In the genomic region with DNA sequence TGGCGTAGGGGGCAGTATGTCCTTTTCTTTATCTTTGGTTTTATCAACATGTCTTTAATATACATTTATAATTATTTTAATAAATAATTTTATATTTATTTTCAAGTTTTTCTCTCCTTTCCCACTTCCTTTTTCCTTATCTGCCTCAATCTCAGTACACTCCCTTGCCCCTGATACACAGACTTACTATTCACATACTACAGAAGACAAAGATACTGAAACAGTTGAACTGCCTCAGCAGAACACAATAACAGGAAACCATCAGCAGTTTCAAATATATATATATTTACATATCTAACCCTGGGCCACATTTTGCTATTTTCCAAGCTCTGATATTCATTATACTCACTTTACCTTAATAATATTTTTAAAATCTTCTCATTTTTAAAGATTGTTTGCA, we compare ENCODE assay signal across 12 cellular contexts. TPM values are rescaled to one million over a fixed set of nuclear protein-coding genes. Genes with fewer than 3 reads are reported as not detected.
DNase-seq lines count a peak whose midpoint lies in the region; ATAC-seq and TF ChIP-seq lines count a peak whose summit lies in the region.
"Had no signal": no experiment of that assay in that cellular context is flagged by ENCODE, and none has a peak within 500 bp of the region (broad histone marks: within the 10 kb centered on the region; RNA-seq: fewer than 3 reads in every experiment).

No MANE protein-coding gene starts in this region.

- peaks cover 12% of the 10 kb centered on the region for H3K4me1 Mint-ChIP-seq in activated CD8-positive, alpha-beta T cell treated with anti-CD3 and anti-CD28 coated beads, Interleukin-2, amount 10 ng/mL, durations not matched to agents 7 days and 5 days (ENCODE audit: low read depth)
- H3K4me1 Mint-ChIP-seq in activated CD8-positive, alpha-beta T cell treated with anti-CD3 and anti-CD28 coated beads for 36 hours (ENCODE audit: low read depth): peaks cover 5% of the 10 kb centered on the region
- peaks cover 4 to 16% of the 10 kb centered on the region in 2 donors for H3K4me1 Mint-ChIP-seq in effector memory CD8-positive, alpha-beta T cell (ENCODE audit: low read depth in 2 of 2)
- peaks cover 11% of the 10 kb centered on the region for H3K4me1 Mint-ChIP-seq in HFFc6 (ENCODE audit: low read depth)
- H3K4me1 Mint-ChIP-seq: neural progenitor cell had no signal

- CTCF ChIA-PET in activated CD8-positive, alpha-beta T cell treated with anti-CD3 and anti-CD28 coated beads, Interleukin-2, amount 10 ng/mL, durations not matched to agents 7 days and 5 days (lab: Charles Lee): interaction anchor here (0.8 to 1.0 kb wide), 2 partner anchors 19 to 838 kb away, joined by 3 to 4 read pairs; a partner anchor contains a TSS
- CTCF ChIA-PET in activated CD8-positive, alpha-beta T cell treated with anti-CD3 and anti-CD28 coated beads for 36 hours (lab: Charles Lee): no interaction called here

- H3K36me3 Mint-ChIP-seq in activated CD8-positive, alpha-beta T cell treated with anti-CD3 and anti-CD28 coated beads, Interleukin-2, amount 10 ng/mL, durations not matched to agents 7 days and 5 days (ENCODE audit: low read depth): peaks cover 53% of the 10 kb centered on the region
- H3K36me3 Mint-ChIP-seq in activated CD8-positive, alpha-beta T cell treated with anti-CD3 and anti-CD28 coated beads for 36 hours (ENCODE audit: low read depth): peaks cover 32% of the 10 kb centered on the region
- H3K36me3 Mint-ChIP-seq in effector memory CD8-positive, alpha-beta T cell (ENCODE audit: insufficient read depth): peaks cover 56% of the 10 kb centered on the region
- H3K36me3 Mint-ChIP-seq in HFFc6 (ENCODE audit: low read depth): peaks cover 9% of the 10 kb centered on the region; the same call in 1 of the 2 replicates

- H3K27ac Mint-ChIP-seq in activated CD8-positive, alpha-beta T cell treated with anti-CD3 and anti-CD28 coated beads, Interleukin-2, amount 10 ng/mL, durations not matched to agents 7 days and 5 days: peak overlapping the region; percentile 55
- no peak overlapping the region for H3K27ac Mint-ChIP-seq in activated CD8-positive, alpha-beta T cell treated with anti-CD3 and anti-CD28 coated beads for 36 hours
- peak overlapping the region in 1 of 2 donors; percentile 6 for H3K27ac Mint-ChIP-seq in effector memory CD8-positive, alpha-beta T cell
- no peak overlapping the region for H3K27ac Mint-ChIP-seq in HFFc6
- H3K27ac Mint-ChIP-seq: activated naive CD4-positive, alpha-beta T cell treated with anti-CD3 and anti-CD28 coated beads, Interleukin-2, amount 50 U/mL, for 72 hours; neural progenitor cell had no signal

- ATAC-seq in activated CD8-positive, alpha-beta T cell treated with anti-CD3 and anti-CD28 coated beads, Interleukin-2, amount 10 ng/mL, durations not matched to agents 7 days and 5 days: no peak
- no peak for ATAC-seq in activated CD8-positive, alpha-beta T cell treated with anti-CD3 and anti-CD28 coated beads for 36 hours
- peak; percentile 92 for ATAC-seq in GM21786 (IDR thresholded peaks at IDR 0.05; ENCODE audit: unreplicated experiment)
- ATAC-seq in HG03439 (IDR thresholded peaks at IDR 0.05; ENCODE audit: unreplicated experiment): peak; percentile 80
- no peak for ATAC-seq in effector memory CD8-positive, alpha-beta T cell (replicated peaks)
- ATAC-seq: activated naive CD4-positive, alpha-beta T cell treated with anti-CD3 and anti-CD28 coated beads, Interleukin-2, amount 50 U/mL, for 72 hours had no signal

- H3K27me3 Mint-ChIP-seq in activated CD8-positive, alpha-beta T cell treated with anti-CD3 and anti-CD28 coated beads, Interleukin-2, amount 10 ng/mL, durations not matched to agents 7 days and 5 days (ENCODE audit: low read depth): no peaks in the 10 kb centered on the region
- no peaks in the 10 kb centered on the region for H3K27me3 Mint-ChIP-seq in activated CD8-positive, alpha-beta T cell treated with anti-CD3 and anti-CD28 coated beads for 36 hours
- no peaks in the 10 kb centered on the region for H3K27me3 Mint-ChIP-seq in effector memory CD8-positive, alpha-beta T cell
- H3K27me3 Mint-ChIP-seq in HFFc6 (ENCODE audit: insufficient read depth): no peaks in the 10 kb centered on the region

- no peaks in the 10 kb centered on the region for H3K9me3 Mint-ChIP-seq in activated CD8-positive, alpha-beta T cell treated with anti-CD3 and anti-CD28 coated beads, Interleukin-2, amount 10 ng/mL, durations not matched to agents 7 days and 5 days (ENCODE audit: insufficient read depth)
- no peaks in the 10 kb centered on the region for H3K9me3 Mint-ChIP-seq in activated CD8-positive, alpha-beta T cell treated with anti-CD3 and anti-CD28 coated beads for 36 hours
- no peaks in the 10 kb centered on the region for H3K9me3 Mint-ChIP-seq in effector memory CD8-positive, alpha-beta T cell
- H3K9me3 Mint-ChIP-seq in HFFc6: no peaks in the 10 kb centered on the region
- H3K9me3 Mint-ChIP-seq: activated naive CD4-positive, alpha-beta T cell treated with anti-CD3 and anti-CD28 coated beads, Interleukin-2, amount 50 U/mL, for 72 hours; neural progenitor cell had no signal

- no peak for DNase-seq in activated CD8-positive, alpha-beta T cell treated with anti-CD3 and anti-CD28 coated beads, Interleukin-2, amount 10 ng/mL, durations not matched to agents 7 days and 5 days
- no peak for DNase-seq in activated CD8-positive, alpha-beta T cell treated with anti-CD3 and anti-CD28 coated beads for 36 hours
- DNase-seq in fibroblast of pulmonary artery (ENCODE audit: low read depth): peak; percentile 7
- DNase-seq in activated gamma-delta T cell (lab: John Stamatoyannopoulos, UW): no peak
- no peak for DNase-seq in effector memory CD8-positive, alpha-beta T cell
- no peak for DNase-seq in HFFc6
- DNase-seq: NCI-H226, upper lobe of left lung had no signal

- no peak overlapping the region for H3K4me3 ChIP-seq in fibroblast of pulmonary artery (replicated peaks; ENCODE audit: low read depth, low read length)
- H3K4me3 ChIP-seq: neural progenitor cell, upper lobe of left lung had no signal

- no peak for TF ChIP-seq CTCF in activated CD8-positive, alpha-beta T cell treated with anti-CD3 and anti-CD28 coated beads for 36 hours (IDR thresholded peaks at IDR 0.05)
- TF ChIP-seq CTCF in fibroblast of pulmonary artery (IDR thresholded peaks at IDR 0.05; ENCODE audit: low read length, missing control alignments) (no peak), HFFc6 (IDR thresholded peaks at IDR 0.05) (no peak)

- intact Hi-C loops in activated CD8-positive, alpha-beta T cell treated with anti-CD3 and anti-CD28 coated beads for 36 hours (cut with micrococcal nuclease): no loop called here

- no peak overlapping the region for H3K4me3 Mint-ChIP-seq in activated CD8-positive, alpha-beta T cell treated with anti-CD3 and anti-CD28 coated beads, Interleukin-2, amount 10 ng/mL, durations not matched to agents 7 days and 5 days
- H3K4me3 Mint-ChIP-seq in activated CD8-positive, alpha-beta T cell treated with anti-CD3 and anti-CD28 coated beads for 36 hours: no peak overlapping the region
- H3K4me3 Mint-ChIP-seq in effector memory CD8-positive, alpha-beta T cell: no peak overlapping the region
- no peak overlapping the region for H3K4me3 Mint-ChIP-seq in HFFc6
- H3K4me3 Mint-ChIP-seq: neural progenitor cell had no signal

- POLR2A ChIA-PET in activated CD8-positive, alpha-beta T cell treated with anti-CD3 and anti-CD28 coated beads, Interleukin-2, amount 10 ng/mL, durations not matched to agents 7 days and 5 days (lab: Charles Lee): no interaction called here
- POLR2A ChIA-PET in activated CD8-positive, alpha-beta T cell treated with anti-CD3 and anti-CD28 coated beads for 36 hours (lab: Charles Lee): no interaction called here

RNA-seq across cellular contexts. Expression of a gene that starts 19.8 kb away (rescaled TPM):
- total RNA-seq in activated CD8-positive, alpha-beta T cell treated with anti-CD3 and anti-CD28 coated beads, Interleukin-2, amount 10 ng/mL, durations not matched to agents 7 days and 5 days: 10 to 100 TPM; 24.4 to 24.5 TPM
- total RNA-seq in activated CD8-positive, alpha-beta T cell treated with anti-CD3 and anti-CD28 coated beads for 36 hours: 10 to 100 TPM; 26.8 to 27.7 TPM
- total RNA-seq in HFFc6 (2021; fragmentation: NEBNext Ultra II Directional; extraction: Animal tissue kit (Norgen Biotek cat#: 25700)): 10 to 100 TPM; 28.4 to 34.3 (median 32.1) TPM

Comparison
In these comparisons a context has a peak if more than half of its experiments do, and no peak if none do; other contexts are left out.
1. ATAC-seq: peak in GM21786 (single experiment) and HG03439 (single experiment); none in activated CD8-positive, alpha-beta T cell treated with anti-CD3 and anti-CD28 coated beads, Interleukin-2, amount 10 ng/mL, durations not matched to agents 7 days and 5 days (single experiment), activated CD8-positive, alpha-beta T cell treated with anti-CD3 and anti-CD28 coated beads for 36 hours (single experiment) and effector memory CD8-positive, alpha-beta T cell (single experiment).